ENCODE assay signal across 9 cellular contexts in genomic region chr2:105969552-105969951, GRCh38.
A peak's percentile ranks its signal among the peaks of the same experiment; 100 is the strongest.
DNase-seq lines count a peak whose midpoint lies in the region; ATAC-seq and TF ChIP-seq lines count a peak whose summit lies in the region.
"Had no signal": no experiment of that assay in that cellular context is flagged by ENCODE, and none has a peak within 500 bp of the region (broad histone marks: within the 10 kb centered on the region; RNA-seq: fewer than 3 reads in every experiment).

No MANE protein-coding gene starts in this region.

- in situ Hi-C loops in GM13977 (cut with MboI; ENCODE audit: low pct_unique_long_range_greater_than_20kb, low sequenced_read_pairs, unreplicated experiment), result no loop called here
- in situ Hi-C loops in Panc1 (cut with HindIII; ENCODE audit: low pct_unique_long_range_greater_than_20kb, low sequenced_read_pairs), result no loop called here

- H3K27me3 ChIP-seq in Panc1 (ENCODE audit: control insufficient read depth, insufficient read depth, low read length) (no peaks in the 10 kb centered on the region), Karpas-422 (ENCODE audit: low read length) (no peaks in the 10 kb centered on the region), right cardiac atrium (ENCODE audit: control insufficient read depth, insufficient read depth) (no peaks in the 10 kb centered on the region)

- H3K4me3 ChIP-seq in Panc1 (ENCODE audit: low read depth in 2 of 2, low read length in 2 of 2), result no peak overlapping the region
- H3K4me3 ChIP-seq in fibroblast of pulmonary artery (replicated peaks; ENCODE audit: low read depth, low read length), result no peak overlapping the region
- H3K4me3 ChIP-seq in Karpas-422 (ENCODE audit: low read length), result no peak overlapping the region
- no peak overlapping the region for H3K4me3 ChIP-seq in right cardiac atrium (ENCODE audit: low read length)

- TF ChIP-seq CTCF in GM13977 (IDR thresholded peaks at IDR 0.05; ENCODE audit: extremely low read depth, insufficient read depth, missing control alignments) (peak; percentile 49), Panc1 (IDR thresholded peaks at IDR 0.05) (peak; percentile 58), fibroblast of pulmonary artery (IDR thresholded peaks at IDR 0.05; ENCODE audit: low read length, missing control alignments) (peak; percentile 13)

- WGBS in right cardiac atrium, result 78% methylated on average over 7 of the region's 7 CpGs

- no peaks in the 10 kb centered on the region for H4K20me1 ChIP-seq in Karpas-422 (ENCODE audit: insufficient read depth, low read depth, low read length)

- H2AFZ ChIP-seq in Karpas-422 (ENCODE audit: low read length), result no peak overlapping the region

- no peak overlapping the region for H3K4me2 ChIP-seq in Karpas-422 (ENCODE audit: low read depth, low read length, poor library complexity, severe bottlenecking)

- BruUV-seq in Panc1 (replicated peaks; lab: Mats Ljungman, UMichigan), result no TSS peak

- no peaks in the 10 kb centered on the region; the same call in 1 of the 2 replicates for H3K9me2 ChIP-seq in Karpas-422 (replicated peaks; ENCODE audit: insufficient read depth, low read length)

- H3K27ac ChIP-seq in Panc1 (ENCODE audit: low read length), result no peak overlapping the region
- no peak overlapping the region for H3K27ac ChIP-seq in Karpas-422 (ENCODE audit: low read length)
- no peak overlapping the region for H3K27ac ChIP-seq in right cardiac atrium (ENCODE audit: low read length)

- POLR2A ChIA-PET in Panc1 (lab: Charles Lee), result no interaction called here

- no peaks in the 10 kb centered on the region for H3K9me3 ChIP-seq in Panc1 (ENCODE audit: control insufficient read depth, insufficient read depth, low read depth, low read length)
- no peaks in the 10 kb centered on the region for H3K9me3 ChIP-seq in Karpas-422 (ENCODE audit: low read length)
- H3K9me3 ChIP-seq in right cardiac atrium (ENCODE audit: control insufficient read depth, low read length), result no peaks in the 10 kb centered on the region

- intact Hi-C loops in Panc1 (cut with micrococcal nuclease; ENCODE audit: unreplicated experiment) (no loop called here), right cardiac atrium (cut with DNase I) (no loop called here), left cardiac atrium (cut with DNase I) (no loop called here)

- peak; percentile 48; the same call in 1 of the 2 replicates for ATAC-seq in Panc1
- ATAC-seq in right cardiac atrium, result no peak
- ATAC-seq in left cardiac atrium, result no peak

- DNase-seq in DMS53 treated with DMSO at 0.1 percent for 48 hours (lab: John Stamatoyannopoulos, UW; ENCODE audit: unreplicated experiment) (peak; percentile 63), GM13977 (ENCODE audit: low spot score) (no peak), Panc1 (ENCODE audit: low read depth, low spot score) (no peak), fibroblast of pulmonary artery (ENCODE audit: low read depth) (peak; percentile 7), Karpas-422 (no peak), right cardiac atrium (no peak), left cardiac atrium (no peak), NCI-H226 (no peak)
- DNase-seq: stimulated activated naive CD4-positive, alpha-beta T cell had no signal

- CTCF ChIA-PET in Panc1 (lab: Charles Lee), result no interaction called here

- H3K4me1 ChIP-seq in Panc1 (ENCODE audit: control insufficient read depth, insufficient read depth, low read length) (no peaks in the 10 kb centered on the region), Karpas-422 (ENCODE audit: low read length) (no peaks in the 10 kb centered on the region), right cardiac atrium (ENCODE audit: control insufficient read depth, insufficient read depth, low read length) (peaks cover 1% of the 10 kb centered on the region)

- no peak overlapping the region for H3K9ac ChIP-seq in Karpas-422 (ENCODE audit: low read length)

- H3K79me2 ChIP-seq in Karpas-422 (ENCODE audit: low read length), result no peaks in the 10 kb centered on the region

- H3K36me3 ChIP-seq in Panc1 (ENCODE audit: control insufficient read depth, insufficient read depth, low read length) (no peaks in the 10 kb centered on the region), Karpas-422 (ENCODE audit: insufficient read depth, low read length) (no peaks in the 10 kb centered on the region)

Comparison
In these comparisons a context has a peak if more than half of its experiments do, and no peak if none do; other contexts are left out.
1. DNase-seq: peak in DMS53 treated with DMSO at 0.1 percent for 48 hours (single experiment) and fibroblast of pulmonary artery (single experiment); none in GM13977 (single experiment), Panc1 (single experiment), Karpas-422 (single experiment), right cardiac atrium (0 of 3), left cardiac atrium (single experiment) and NCI-H226 (single experiment).
2. Peak in every context shown above with its lines, with median percentiles within 50 percentile points of each other: CTCF ChIP-seq.